In genomic region chr3:185320949-185321348, GRCh38 we compare ENCODE assay signal across 23 cellular contexts. TPM values are rescaled to one million over a fixed set of nuclear protein-coding genes. Genes with fewer than 3 reads are reported as not detected.
DNase-seq lines count a peak whose midpoint lies in the region; ATAC-seq, FAIRE-seq and TF ChIP-seq lines count a peak whose summit lies in the region.
"Had no signal": no experiment of that assay in that cellular context is flagged by ENCODE, and none has a peak within 500 bp of the region (broad histone marks: within the 10 kb centered on the region; RNA-seq: fewer than 3 reads in every experiment).

No MANE protein-coding gene starts in this region.

- H3K9me1 ChIP-seq in K562 (ENCODE audit: control insufficient read depth, insufficient read depth, low read length) = no peaks in the 10 kb centered on the region

- H3K36me3 ChIP-seq in HepG2 (replicated peaks in 1 of 2; ENCODE audit: control insufficient read depth in 1 of 2, insufficient read depth in 2 of 2, low read length in 2 of 2) = no peaks in the 10 kb centered on the region
- no peaks in the 10 kb centered on the region for H3K36me3 ChIP-seq in right lobe of liver
- no peaks in the 10 kb centered on the region for H3K36me3 ChIP-seq in K562 (ENCODE audit: control insufficient read depth, insufficient read depth, low read length)
- H3K36me3 ChIP-seq: BE2C, BLaER1 had no signal

- DNase-seq in HepG2 (ENCODE audit: low spot score) (no peak), right lobe of liver (no peak), H54 (ENCODE audit: insufficient read length, low spot score) (no peak), K562 (ENCODE audit: extremely low read depth in 1 of 4, low spot score in 3 of 4) (no peak), retina (no peak)
- no peak for DNase-seq in activated CD8-positive, alpha-beta memory T cell treated with anti-CD3 and anti-CD28 coated beads, Interleukin-2, amount 10 ng/mL, durations not matched to agents 7 days and 5 days
- DNase-seq: ACHN; BE2C; C1 segment of cervical spinal cord; CD4-positive, alpha-beta memory T cell; CD4-positive, CD25-positive, alpha-beta regulatory T cell; CD8-positive, alpha-beta memory T cell; COR-L47; DMS79 treated with DMSO at 0.1 percent for 48 hours; GF-D8 had no signal

- H3K27ac ChIP-seq in HepG2 (ENCODE audit: extremely low read length, insufficient read depth, low read length) (no peak overlapping the region), right lobe of liver (no peak overlapping the region), K562 (ENCODE audit: extremely low read depth, low read depth, low read length) (no peak overlapping the region)
- H3K27ac ChIP-seq: 22Rv1, BLaER1 had no signal

- no peak overlapping the region for H3K4me3 Mint-ChIP-seq in activated CD8-positive, alpha-beta memory T cell treated with anti-CD3 and anti-CD28 coated beads, Interleukin-2, amount 10 ng/mL, durations not matched to agents 7 days and 5 days
- H3K4me3 Mint-ChIP-seq: CD14-positive monocyte; CD4-positive, alpha-beta memory T cell; CD4-positive, CD25-positive, alpha-beta regulatory T cell; CD8-positive, alpha-beta memory T cell had no signal

- H2AFZ ChIP-seq in HepG2 (ENCODE audit: low read length) (no peak overlapping the region), K562 (ENCODE audit: low read depth, low read length) (no peak overlapping the region)

- CTCF ChIA-PET in HepG2 (lab: Yijun Ruan, JAX; ENCODE audit: low intra/inter-chr PET ratio, low total read pairs) = no interaction called here
- CTCF ChIA-PET in K562 (lab: Yijun Ruan, JAX; ENCODE audit: low intra/inter-chr PET ratio) = no interaction called here
- CTCF ChIA-PET in activated CD8-positive, alpha-beta memory T cell treated with anti-CD3 and anti-CD28 coated beads, Interleukin-2, amount 10 ng/mL, durations not matched to agents 7 days and 5 days (lab: Charles Lee) = no interaction called here

- 96% methylated on average over 10 of the region's 10 CpGs for WGBS in HepG2 (ENCODE audit: low lambda C conversion rate)
- WGBS in right lobe of liver (ENCODE audit: insufficient coverage, low coverage, low lambda C conversion rate, missing lambda C conversion rate) = 94% methylated on average over 10 of the region's 10 CpGs
- 86% methylated on average over 10 of the region's 10 CpGs for WGBS in K562 (ENCODE audit: insufficient coverage, low coverage, missing lambda C conversion rate)

- no peaks in the 10 kb centered on the region for H3K9me3 Mint-ChIP-seq in activated CD8-positive, alpha-beta memory T cell treated with anti-CD3 and anti-CD28 coated beads, Interleukin-2, amount 10 ng/mL, durations not matched to agents 7 days and 5 days (ENCODE audit: low read depth)
- H3K9me3 Mint-ChIP-seq: CD4-positive, CD25-positive, alpha-beta regulatory T cell; CD8-positive, alpha-beta memory T cell had no signal

- peaks cover 9% of the 10 kb centered on the region for H3K27me3 Mint-ChIP-seq in activated CD8-positive, alpha-beta memory T cell treated with anti-CD3 and anti-CD28 coated beads, Interleukin-2, amount 10 ng/mL, durations not matched to agents 7 days and 5 days

- no TSS peak for BruUV-seq in HepG2 (replicated peaks; lab: Mats Ljungman, UMichigan)
- no TSS peak for BruUV-seq in K562 (replicated peaks; lab: Mats Ljungman, UMichigan)

- H3K9me3 ChIP-seq in HepG2 (ENCODE audit: low read length) = no peaks in the 10 kb centered on the region
- no peaks in the 10 kb centered on the region for H3K9me3 ChIP-seq in right lobe of liver
- no peaks in the 10 kb centered on the region for H3K9me3 ChIP-seq in K562 (replicated peaks; ENCODE audit: control insufficient read depth, insufficient read depth, low read depth, low read length)
- H3K9me3 ChIP-seq: BE2C, BLaER1 had no signal

- FAIRE-seq in HepG2 (lab: Jason Lieb, UNC) = no peak
- FAIRE-seq in H54 (lab: Jason Lieb, UNC) = peak; percentile 67
- no peak for FAIRE-seq in K562 (lab: Jason Lieb, UNC)
- FAIRE-seq: D721Med, G401.6, GM12892, GM18507 had no signal

- H3K79me2 ChIP-seq in HepG2 (ENCODE audit: insufficient read depth, low read length) = no peaks in the 10 kb centered on the region
- H3K79me2 ChIP-seq in K562 (ENCODE audit: control insufficient read depth, insufficient read depth, low read length) = no peaks in the 10 kb centered on the region

- H4K20me1 ChIP-seq in HepG2 (ENCODE audit: insufficient read depth, low read length) = no peaks in the 10 kb centered on the region
- H4K20me1 ChIP-seq in K562 (replicated peaks; ENCODE audit: control insufficient read depth, insufficient read depth, low read length) = no peaks in the 10 kb centered on the region
- H4K20me1 ChIP-seq: BLaER1 had no signal

- intact Hi-C loops in HepG2 (cut with micrococcal nuclease; ENCODE audit: unreplicated experiment) = no loop called here
- intact Hi-C loops in right lobe of liver (cut with DNase I) = no loop called here
- intact Hi-C loops in K562 (cut with micrococcal nuclease) = no loop called here

- H3K27ac Mint-ChIP-seq in activated CD8-positive, alpha-beta memory T cell treated with anti-CD3 and anti-CD28 coated beads, Interleukin-2, amount 10 ng/mL, durations not matched to agents 7 days and 5 days = no peak overlapping the region
- H3K27ac Mint-ChIP-seq: CD4-positive, alpha-beta memory T cell; CD4-positive, CD25-positive, alpha-beta regulatory T cell; CD8-positive, alpha-beta memory T cell had no signal

- TF ChIP-seq EP300 in HepG2 (IDR thresholded peaks at IDR 0.05; ENCODE audit: low read depth in 2 of 2, low read length in 2 of 2) (no peak), HepG2 (CRISPR knock-in tag; IDR thresholded peaks at IDR 0.05; ENCODE audit: borderline replicate concordance) (no peak), K562 (IDR thresholded peaks at IDR 0.05; ENCODE audit: low read length) (no peak)

- in situ Hi-C loops in HepG2 (cut with HindIII; ENCODE audit: extremely low pct_ligation_motif_present, low pct_unique_long_range_greater_than_20kb) (no loop called here), K562 (cut with MboI) (no loop called here)

- H3K27me3 ChIP-seq in HepG2 (ENCODE audit: control insufficient read depth in 1 of 2, insufficient read depth in 2 of 2, low read length in 2 of 2) (no peaks in the 10 kb centered on the region), right lobe of liver (no peaks in the 10 kb centered on the region), K562 (ENCODE audit: control insufficient read depth in 2 of 2, insufficient read depth in 2 of 2, low read length in 2 of 2) (no peaks in the 10 kb centered on the region)
- H3K27me3 ChIP-seq: BE2C, BLaER1 had no signal

- TF ChIP-seq RAD21 in HepG2 (CRISPR knock-in tag; IDR thresholded peaks at IDR 0.05) (no peak), K562 (CRISPR knock-in tag; conservative IDR thresholded peaks at IDR 0.05 in 1 of 2, IDR thresholded peaks at IDR 0.05 in 1 of 2) (no peak)

- POLR2A ChIA-PET in HepG2 (lab: Yijun Ruan, JAX) (no interaction called here), K562 (lab: Yijun Ruan, JAX) (no interaction called here)

- no peak overlapping the region for H3K9ac ChIP-seq in HepG2 (ENCODE audit: insufficient read depth, low read depth, low read length)
- H3K9ac ChIP-seq in K562 (ENCODE audit: insufficient read depth in 1 of 2, low read depth in 2 of 2, low read length in 2 of 2) = no peak overlapping the region
- H3K9ac ChIP-seq: BLaER1 had no signal

- ATAC-seq in HepG2 (no peak), right lobe of liver (no peak), K562 (no peak), HG02571 (IDR thresholded peaks at IDR 0.05; ENCODE audit: unreplicated experiment) (no peak)
- no peak for ATAC-seq in activated CD8-positive, alpha-beta memory T cell treated with anti-CD3 and anti-CD28 coated beads, Interleukin-2, amount 10 ng/mL, durations not matched to agents 7 days and 5 days

- H3K4me2 ChIP-seq in HepG2 (ENCODE audit: low read depth, low read length) = no peak overlapping the region
- no peak overlapping the region for H3K4me2 ChIP-seq in K562 (ENCODE audit: insufficient read depth, low read length)
- H3K4me2 ChIP-seq: BLaER1 had no signal

- H3K4me1 Mint-ChIP-seq in activated CD8-positive, alpha-beta memory T cell treated with anti-CD3 and anti-CD28 coated beads, Interleukin-2, amount 10 ng/mL, durations not matched to agents 7 days and 5 days = peaks cover 8% of the 10 kb centered on the region
- H3K4me1 Mint-ChIP-seq: CD4-positive, alpha-beta memory T cell had no signal

- H3K36me3 Mint-ChIP-seq in activated CD8-positive, alpha-beta memory T cell treated with anti-CD3 and anti-CD28 coated beads, Interleukin-2, amount 10 ng/mL, durations not matched to agents 7 days and 5 days = peaks cover 2% of the 10 kb centered on the region
- H3K36me3 Mint-ChIP-seq: CD4-positive, CD25-positive, alpha-beta regulatory T cell had no signal

- H3K4me3 ChIP-seq in HepG2 (replicated peaks in 1 of 3; ENCODE audit: insufficient read depth in 1 of 3, low read depth in 2 of 3, low read length in 3 of 3) (no peak overlapping the region), right lobe of liver (no peak overlapping the region), K562 (no peak overlapping the region)
- H3K4me3 ChIP-seq: BLaER1 had no signal

- TF ChIP-seq CTCF in HepG2 (CRISPR knock-in tag; IDR thresholded peaks at IDR 0.05) (no peak), right lobe of liver (IDR thresholded peaks at IDR 0.05) (no peak), K562 (IDR thresholded peaks at IDR 0.05 in 2 of 3, conservative IDR thresholded peaks at IDR 0.05 in 1 of 3; ENCODE audit: insufficient read depth in 2 of 3, low read depth in 1 of 3, low read length in 3 of 3) (no peak)

- peaks cover 29% of the 10 kb centered on the region for H3K4me1 ChIP-seq in HepG2 (ENCODE audit: insufficient read depth, low read length)
- peaks cover 0 to 26% (median 7%) of the 10 kb centered on the region in 4 donors for H3K4me1 ChIP-seq in right lobe of liver
- H3K4me1 ChIP-seq in K562 (replicated peaks in 1 of 2; ENCODE audit: control insufficient read depth in 2 of 2, insufficient read depth in 2 of 2, low read length in 2 of 2) = no peaks in the 10 kb centered on the region; a peak in 1 of 5 replicates
- H3K4me1 ChIP-seq: BLaER1 had no signal

- TF ChIP-seq POLR2A in HepG2 (IDR thresholded peaks at IDR 0.05; ENCODE audit: insufficient read depth in 1 of 2, low read depth in 2 of 2, low read length in 2 of 2) (no peak), right lobe of liver (IDR thresholded peaks at IDR 0.05) (no peak), H54 (IDR thresholded peaks at IDR 0.05; ENCODE audit: low read depth, low read length) (no peak), K562 (conservative IDR thresholded peaks at IDR 0.05) (no peak)

RNA-seq across cellular contexts. Expression of gene MAP3K13, which starts 42.0 kb away (rescaled TPM):
- total RNA-seq in HepG2 (2016; rRNA removed; fragmentation: Illumina TruSeq; extraction: Trizol) = 26.5 and 34.2 TPM in 2 replicates
- total RNA-seq in HepG2 (2016; cell fraction: cytosol; rRNA removed; fragmentation: Illumina TruSeq; extraction: Trizol; ENCODE audit: low read depth) = 33.5 and 33.9 TPM in 2 replicates
- 26.2 and 31.9 TPM in 2 replicates for total RNA-seq in HepG2 (2016; cell fraction: insoluble cytoplasmic fraction; rRNA removed; fragmentation: Illumina TruSeq; extraction: Trizol)
- total RNA-seq in HepG2 (2016; cell fraction: membrane; rRNA removed; fragmentation: Illumina TruSeq; extraction: Trizol) = 41.7 and 52.0 TPM in 2 replicates
- total RNA-seq in HepG2 (2016; cell fraction: nucleus; rRNA removed; fragmentation: Illumina TruSeq; extraction: Trizol) = 33.1 and 33.6 TPM in 2 replicates
- 17.3 and 24.2 TPM in 2 replicates for polyA plus RNA-seq in HepG2 (2011; rRNA removed)
- 7.7 and 13.0 TPM in 2 replicates for polyA plus RNA-seq in HepG2 (2011; cell fraction: cytosol; rRNA removed)
- 8.4 TPM in 2 replicates for polyA plus RNA-seq in HepG2 (2011; cell fraction: nucleus; rRNA removed)
- polyA plus RNA-seq in HepG2 (2012) = 20.7 and 28.8 TPM in 2 replicates
- polyA plus RNA-seq in HepG2 (2016; cell fraction: cytosol; fragmentation: Illumina TruSeq; extraction: Trizol; ENCODE audit: low read depth) = 34.1 and 37.0 TPM in 2 replicates
- 31.2 and 35.6 TPM in 2 replicates for polyA plus RNA-seq in HepG2 (2016; cell fraction: insoluble cytoplasmic fraction; fragmentation: Illumina TruSeq; extraction: Trizol; ENCODE audit: low read depth)
- polyA plus RNA-seq in HepG2 (2016; cell fraction: membrane; fragmentation: Illumina TruSeq; extraction: Trizol; ENCODE audit: low read depth) = 56.8 and 60.9 TPM in 2 replicates
- polyA plus RNA-seq in HepG2 (2016; cell fraction: nucleus; fragmentation: Illumina TruSeq; extraction: Trizol; ENCODE audit: insufficient read depth, low read depth) = 16.2 and 16.6 TPM in 2 replicates
- 5.4 and 22.7 TPM in 2 replicates for polyA minus RNA-seq in HepG2 (2011; rRNA and poly(A)+ RNA removed; ENCODE audit: low replicate concordance)
- 8.8 and 9.8 TPM in 2 replicates for polyA minus RNA-seq in HepG2 (2011; cell fraction: cytosol; rRNA and poly(A)+ RNA removed)
- polyA minus RNA-seq in HepG2 (2011; cell fraction: nucleus; rRNA and poly(A)+ RNA removed) = 59.9 and 62.8 TPM in 2 replicates
- total RNA-seq in right lobe of liver = 10 to 100 TPM; 14.1 to 30.9 (median 24.1) TPM
- 1.4 and 2.4 TPM in 2 replicates for total RNA-seq in K562 (2011; cell fraction: chromatin; rRNA removed; ENCODE audit: low replicate concordance)
- 0.33 and 0.53 TPM in 2 replicates for total RNA-seq in K562 (2011; cell fraction: nucleolus; rRNA removed)
- total RNA-seq in K562 (2011; cell fraction: nucleoplasm; rRNA removed) = 0.44 and 0.92 TPM in 2 replicates
- total RNA-seq in K562 (2014; rRNA removed) = not detected in 2 replicates
- 0.03 and 0.15 TPM in 2 replicates for total RNA-seq in K562 (2014; rRNA removed; fragmentation: Illumina TruSeq; extraction: Trizol)
- total RNA-seq in K562 (2015; rRNA removed; fragmentation: Illumina TruSeq; extraction: Trizol) = 0.04 TPM in 1 of 2 replicates, not detected in the other
- 0.20 and 0.98 TPM in 2 replicates for total RNA-seq in K562 (2021)
- 0.14 and 0.32 TPM in 2 replicates for polyA plus RNA-seq in K562 (2011; rRNA removed)
- polyA plus RNA-seq in K562 (2011; cell fraction: cytosol; rRNA removed) = 0.06 and 0.40 TPM in 2 replicates
- polyA plus RNA-seq in K562 (2011; cell fraction: nucleus; rRNA removed) = 0.09 and 0.48 TPM in 2 replicates
- polyA plus RNA-seq in K562 (2012) = 0.25 and 0.69 TPM in 2 replicates
- polyA plus RNA-seq in K562 (2014; fragmentation: Illumina TruSeq; extraction: Trizol) = 0.13 TPM in 1 of 2 replicates, not detected in the other
- under 1 TPM; 0.13 to 0.20 TPM for polyA plus RNA-seq in K562 (2014; fragmentation: Nextera tagmentation; extraction: Ambion mirVana)
- not detected in 2 replicates for polyA plus RNA-seq in K562 (2014; rRNA removed)
- polyA minus RNA-seq in K562 (2011; rRNA and poly(A)+ RNA removed) = 5.0 and 5.3 TPM in 2 replicates
- polyA minus RNA-seq in K562 (2011; cell fraction: cytosol; rRNA and poly(A)+ RNA removed) = 0.91 and 1.3 TPM in 2 replicates
- polyA minus RNA-seq in K562 (2011; cell fraction: nucleus; rRNA and poly(A)+ RNA removed) = 0.67 and 0.78 TPM in 2 replicates
- total RNA-seq in activated CD8-positive, alpha-beta memory T cell treated with anti-CD3 and anti-CD28 coated beads, Interleukin-2, amount 10 ng/mL, durations not matched to agents 7 days and 5 days = 10 to 100 TPM in 1 of 2 experiments, 1 to 10 TPM in 1; 9.9 to 13.9 TPM

Comparison
In these comparisons a context has a peak if more than half of its experiments do, and no peak if none do; other contexts are left out.
1. Of the 241 proteins assayed by ChIP-seq in both HepG2 and K562: peak only in HepG2: MXI1 and TBL1XR1; only in K562: ARID2; in both: none; in neither: 237; mixed calls (peak in some experiments, not most) for 1.